In the genomic region with DNA sequence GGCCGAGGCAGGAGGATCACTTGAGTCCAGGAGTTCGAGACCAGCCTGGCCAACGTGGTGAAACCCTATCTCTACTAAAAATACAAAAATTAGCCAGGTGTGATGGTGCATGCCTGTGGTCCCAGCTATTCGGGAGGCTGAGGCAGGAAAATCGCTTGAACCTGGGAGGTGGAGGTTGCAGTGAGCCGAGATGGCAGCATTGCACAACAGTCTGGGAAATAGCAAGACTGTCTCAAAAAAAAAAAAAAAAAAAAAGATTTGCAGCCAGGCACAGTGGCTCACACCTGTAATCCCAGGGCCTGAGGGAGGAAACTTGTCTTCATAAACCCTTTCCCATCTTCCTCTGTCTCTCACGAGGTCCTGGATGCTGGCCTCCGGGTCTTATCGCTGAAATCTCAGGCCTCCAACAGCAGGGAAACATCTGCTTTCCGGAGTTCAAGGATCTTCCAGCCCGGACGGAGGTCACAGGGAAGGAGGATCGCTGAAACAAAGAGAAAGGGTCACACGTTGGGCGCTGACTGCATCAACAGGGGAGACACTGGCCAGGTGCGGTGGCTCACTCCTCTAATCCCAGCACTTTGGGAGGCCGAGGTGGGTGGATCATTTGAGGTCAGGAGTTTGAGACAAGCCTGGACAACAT, we compare ENCODE assay signal across 2 cellular contexts. TPM values are rescaled to one million over a fixed set of nuclear protein-coding genes. Genes with fewer than 3 reads are reported as not detected.
"Had no signal": no experiment of that assay in that cellular context is flagged by ENCODE, and none has a peak within 500 bp of the region (broad histone marks: within the 10 kb centered on the region; RNA-seq: fewer than 3 reads in every experiment).

No MANE protein-coding gene starts in this region.

RNA-seq across cellular contexts. Expression of a gene that starts 56.5 kb away (rescaled TPM):
- total RNA-seq: lower lobe of right lung, subcutaneous adipose tissue had no signal
